10 cellular contexts compared by ENCODE assay signal in genomic region chr19:42091300-42092266, GRCh38. TPM values are rescaled to one million over a fixed set of nuclear protein-coding genes. Genes with fewer than 3 reads are reported as not detected.
DNase-seq lines count a peak whose midpoint lies in the region; ATAC-seq, FAIRE-seq and TF ChIP-seq lines count a peak whose summit lies in the region.
"Had no signal": no experiment of that assay in that cellular context is flagged by ENCODE, and none has a peak within 500 bp of the region (broad histone marks: within the 10 kb centered on the region; RNA-seq: fewer than 3 reads in every experiment).

No MANE protein-coding gene starts in this region.

- H3K27ac ChIP-seq in sigmoid colon (peak overlapping the region in 3 of 4 donors; percentile 5 to 27 (median 14)), brain microvascular endothelial cell (no peak overlapping the region)
- H3K27ac ChIP-seq: VCaP had no signal

- H3K4me3 ChIP-seq in sigmoid colon (no peak overlapping the region), brain microvascular endothelial cell (ENCODE audit: low read depth, low read length) (no peak overlapping the region)

- no peak overlapping the region for H3K4me3 Mint-ChIP-seq in activated CD8-positive, alpha-beta T cell treated with anti-CD3 and anti-CD28 coated beads, Interleukin-2, amount 10 ng/mL, durations not matched to agents 7 days and 5 days
- no peak overlapping the region for H3K4me3 Mint-ChIP-seq in activated CD8-positive, alpha-beta T cell treated with anti-CD3 and anti-CD28 coated beads for 36 hours
- peak overlapping the region; percentile 43 to 69 for H3K4me3 Mint-ChIP-seq in effector memory CD8-positive, alpha-beta T cell

- WGBS in sigmoid colon, 2 donors, result 57 to 78% methylated on average over 29 of the region's 29 CpGs

- peaks cover 0 to 53% (median 45%) of the 10 kb centered on the region in 4 donors for H3K4me1 ChIP-seq in sigmoid colon

- peaks cover 2% of the 10 kb centered on the region for H3K36me3 Mint-ChIP-seq in activated CD8-positive, alpha-beta T cell treated with anti-CD3 and anti-CD28 coated beads, Interleukin-2, amount 10 ng/mL, durations not matched to agents 7 days and 5 days (ENCODE audit: low read depth)
- H3K36me3 Mint-ChIP-seq in activated CD8-positive, alpha-beta T cell treated with anti-CD3 and anti-CD28 coated beads for 36 hours (ENCODE audit: low read depth), result peaks cover 31% of the 10 kb centered on the region
- H3K36me3 Mint-ChIP-seq in effector memory CD8-positive, alpha-beta T cell (ENCODE audit: insufficient read depth), result peaks cover 32% of the 10 kb centered on the region

- H3K27me3 Mint-ChIP-seq in activated CD8-positive, alpha-beta T cell treated with anti-CD3 and anti-CD28 coated beads, Interleukin-2, amount 10 ng/mL, durations not matched to agents 7 days and 5 days (ENCODE audit: low read depth), result no peaks in the 10 kb centered on the region
- no peaks in the 10 kb centered on the region for H3K27me3 Mint-ChIP-seq in activated CD8-positive, alpha-beta T cell treated with anti-CD3 and anti-CD28 coated beads for 36 hours
- no peaks in the 10 kb centered on the region for H3K27me3 Mint-ChIP-seq in effector memory CD8-positive, alpha-beta T cell

- TF ChIP-seq EP300 in sigmoid colon (IDR thresholded peaks at IDR 0.05), result no peak

- CTCF ChIA-PET in activated CD8-positive, alpha-beta T cell treated with anti-CD3 and anti-CD28 coated beads, Interleukin-2, amount 10 ng/mL, durations not matched to agents 7 days and 5 days (lab: Charles Lee), result interaction anchor here (1.0 kb wide), 3 partner anchors 10 to 16 kb away, joined by 3 read pairs; partner anchors contain the start of gene ZNF574
- CTCF ChIA-PET in activated CD8-positive, alpha-beta T cell treated with anti-CD3 and anti-CD28 coated beads for 36 hours (lab: Charles Lee), result interaction anchor here (0.7 to 1.6 kb wide), 4 partner anchors 10 to 32 kb away, joined by 3 to 4 read pairs (median 3); partner anchors contain the start of gene ZNF574

- no peaks in the 10 kb centered on the region for H3K9me3 Mint-ChIP-seq in activated CD8-positive, alpha-beta T cell treated with anti-CD3 and anti-CD28 coated beads, Interleukin-2, amount 10 ng/mL, durations not matched to agents 7 days and 5 days (ENCODE audit: insufficient read depth)
- H3K9me3 Mint-ChIP-seq in activated CD8-positive, alpha-beta T cell treated with anti-CD3 and anti-CD28 coated beads for 36 hours, result no peaks in the 10 kb centered on the region
- no peaks in the 10 kb centered on the region for H3K9me3 Mint-ChIP-seq in effector memory CD8-positive, alpha-beta T cell

- DNase-seq in activated CD8-positive, alpha-beta T cell treated with anti-CD3 and anti-CD28 coated beads, Interleukin-2, amount 10 ng/mL, durations not matched to agents 7 days and 5 days, result no peak
- no peak for DNase-seq in activated CD8-positive, alpha-beta T cell treated with anti-CD3 and anti-CD28 coated beads for 36 hours
- DNase-seq in M059J (ENCODE audit: low read depth), result peak; percentile 62
- no peak for DNase-seq in effector memory CD8-positive, alpha-beta T cell
- no peak for DNase-seq in sigmoid colon
- no peak for DNase-seq in brain microvascular endothelial cell
- DNase-seq in RCC 7860 (ENCODE audit: low spot score), result no peak

- FAIRE-seq in RCC 7860 (lab: Jason Lieb, UNC), result no peak
- FAIRE-seq: islet of Langerhans had no signal

- H3K27me3 ChIP-seq in sigmoid colon (no peaks in the 10 kb centered on the region), brain microvascular endothelial cell (replicated peaks) (no peaks in the 10 kb centered on the region)

- peak overlapping the region; percentile 65 for H3K27ac Mint-ChIP-seq in activated CD8-positive, alpha-beta T cell treated with anti-CD3 and anti-CD28 coated beads, Interleukin-2, amount 10 ng/mL, durations not matched to agents 7 days and 5 days
- H3K27ac Mint-ChIP-seq in activated CD8-positive, alpha-beta T cell treated with anti-CD3 and anti-CD28 coated beads for 36 hours, result no peak overlapping the region
- H3K27ac Mint-ChIP-seq in effector memory CD8-positive, alpha-beta T cell, result peak overlapping the region; percentile 90 to 91

- no peak for TF ChIP-seq CTCF in activated CD8-positive, alpha-beta T cell treated with anti-CD3 and anti-CD28 coated beads for 36 hours (IDR thresholded peaks at IDR 0.05)
- no peak for TF ChIP-seq CTCF in sigmoid colon (IDR thresholded peaks at IDR 0.05)
- no peak for TF ChIP-seq CTCF in brain microvascular endothelial cell (IDR thresholded peaks at IDR 0.05; ENCODE audit: low read depth, low read length, missing control alignments)

- no peak for ATAC-seq in activated CD8-positive, alpha-beta T cell treated with anti-CD3 and anti-CD28 coated beads, Interleukin-2, amount 10 ng/mL, durations not matched to agents 7 days and 5 days
- ATAC-seq in activated CD8-positive, alpha-beta T cell treated with anti-CD3 and anti-CD28 coated beads for 36 hours, result no peak
- ATAC-seq in effector memory CD8-positive, alpha-beta T cell (replicated peaks), result no peak
- no peak for ATAC-seq in GM19455 (IDR thresholded peaks at IDR 0.05; ENCODE audit: unreplicated experiment)

- in situ Hi-C loops in brain microvascular endothelial cell (cut with HindIII; ENCODE audit: low pct_ligation_motif_present, low sequenced_read_pairs), result no loop called here

- peaks cover 41% of the 10 kb centered on the region for H3K4me1 Mint-ChIP-seq in activated CD8-positive, alpha-beta T cell treated with anti-CD3 and anti-CD28 coated beads, Interleukin-2, amount 10 ng/mL, durations not matched to agents 7 days and 5 days (ENCODE audit: low read depth)
- H3K4me1 Mint-ChIP-seq in activated CD8-positive, alpha-beta T cell treated with anti-CD3 and anti-CD28 coated beads for 36 hours (ENCODE audit: low read depth), result peaks cover 28% of the 10 kb centered on the region
- H3K4me1 Mint-ChIP-seq in effector memory CD8-positive, alpha-beta T cell (ENCODE audit: low read depth in 2 of 2), result peaks cover 18% of the 10 kb centered on the region in 2 donors

- H3K9me3 ChIP-seq in sigmoid colon, result no peaks in the 10 kb centered on the region

- TF ChIP-seq POLR2A in sigmoid colon (IDR thresholded peaks at IDR 0.05), result no peak

- intact Hi-C loops in activated CD8-positive, alpha-beta T cell treated with anti-CD3 and anti-CD28 coated beads for 36 hours (cut with micrococcal nuclease), result no loop called here
- intact Hi-C loops in sigmoid colon (cut with DNase I), result no loop called here

- POLR2A ChIA-PET in activated CD8-positive, alpha-beta T cell treated with anti-CD3 and anti-CD28 coated beads, Interleukin-2, amount 10 ng/mL, durations not matched to agents 7 days and 5 days (lab: Charles Lee), result no interaction called here
- POLR2A ChIA-PET in activated CD8-positive, alpha-beta T cell treated with anti-CD3 and anti-CD28 coated beads for 36 hours (lab: Charles Lee), result no interaction called here

- H3K36me3 ChIP-seq in sigmoid colon (no peaks in the 10 kb centered on the region), brain microvascular endothelial cell (replicated peaks) (peaks cover 4% of the 10 kb centered on the region)

RNA-seq across cellular contexts. Expression of gene ZNF574, which starts 15.6 kb away (rescaled TPM):
- 10 to 100 TPM; 14.0 to 14.3 TPM for total RNA-seq in activated CD8-positive, alpha-beta T cell treated with anti-CD3 and anti-CD28 coated beads, Interleukin-2, amount 10 ng/mL, durations not matched to agents 7 days and 5 days
- 10 to 100 TPM; 12.4 to 12.8 TPM for total RNA-seq in activated CD8-positive, alpha-beta T cell treated with anti-CD3 and anti-CD28 coated beads for 36 hours
- 18.1 and 29.9 TPM in 2 replicates for total RNA-seq in M059J (2014; rRNA removed; shearing (Covaris generic))
- 10 to 100 TPM; 12.5 to 14.6 (median 13.1) TPM for total RNA-seq in sigmoid colon
- 1 to 10 TPM; 3.0 to 9.3 (median 5.5) TPM for polyA plus RNA-seq in sigmoid colon

RNA-seq across cellular contexts. Expression of gene GRIK5, which starts 21.6 kb away (rescaled TPM):
- under 1 TPM; 0.37 to 0.73 TPM for total RNA-seq in activated CD8-positive, alpha-beta T cell treated with anti-CD3 and anti-CD28 coated beads, Interleukin-2, amount 10 ng/mL, durations not matched to agents 7 days and 5 days
- under 1 TPM; 0.63 to 0.95 TPM for total RNA-seq in activated CD8-positive, alpha-beta T cell treated with anti-CD3 and anti-CD28 coated beads for 36 hours
- 0.07 TPM in 1 of 2 replicates, not detected in the other for total RNA-seq in M059J (2014; rRNA removed; shearing (Covaris generic))
- total RNA-seq in sigmoid colon, result 10 to 100 TPM in 3 of 4 donors, 1 to 10 TPM in 1; 8.4 to 23.3 (median 13.3) TPM
- 1 to 10 TPM in 1 of 3 donors, under 1 TPM in 1, not detected in 1; under 0.01 to 2.7 TPM for polyA plus RNA-seq in sigmoid colon

RNA-seq across cellular contexts. Expression of gene POU2F2, which starts 40.7 kb away (rescaled TPM):
- total RNA-seq in activated CD8-positive, alpha-beta T cell treated with anti-CD3 and anti-CD28 coated beads, Interleukin-2, amount 10 ng/mL, durations not matched to agents 7 days and 5 days, result 10 to 100 TPM; 15.7 to 16.3 TPM
- 10 to 100 TPM; 37.7 to 40.7 TPM for total RNA-seq in activated CD8-positive, alpha-beta T cell treated with anti-CD3 and anti-CD28 coated beads for 36 hours
- 0.17 and 0.30 TPM in 2 replicates for total RNA-seq in M059J (2014; rRNA removed; shearing (Covaris generic))
- total RNA-seq in sigmoid colon, result 1 to 10 TPM; 1.2 to 3.0 (median 2.5) TPM
- polyA plus RNA-seq in sigmoid colon, result 10 to 100 TPM in 1 of 3 donors, 1 to 10 TPM in 1, under 1 TPM in 1; 0.60 to 19.0 (median 1.6) TPM

Comparison
In these comparisons a context has a peak if more than half of its experiments do, and no peak if none do; other contexts are left out.
1. H3K4me3 Mint-ChIP-seq: peak in effector memory CD8-positive, alpha-beta T cell (2 of 2); none in activated CD8-positive, alpha-beta T cell treated with anti-CD3 and anti-CD28 coated beads, Interleukin-2, amount 10 ng/mL, durations not matched to agents 7 days and 5 days (single experiment) and activated CD8-positive, alpha-beta T cell treated with anti-CD3 and anti-CD28 coated beads for 36 hours (single experiment).
2. RNA of gene POU2F2, which starts 40.7 kb away (total RNA-seq): 37.7 to 40.7 TPM in activated CD8-positive, alpha-beta T cell treated with anti-CD3 and anti-CD28 coated beads for 36 hours and 15.7 to 16.3 TPM in activated CD8-positive, alpha-beta T cell treated with anti-CD3 and anti-CD28 coated beads, Interleukin-2, amount 10 ng/mL, durations not matched to agents 7 days and 5 days; 1.2 to 3.0 TPM in sigmoid colon and 0.17 to 0.30 TPM in M059J; every median in the first group is over 4 times any median in the second.